Comparison of ENCODE assay signal across 22 cellular contexts in the genomic region with DNA sequence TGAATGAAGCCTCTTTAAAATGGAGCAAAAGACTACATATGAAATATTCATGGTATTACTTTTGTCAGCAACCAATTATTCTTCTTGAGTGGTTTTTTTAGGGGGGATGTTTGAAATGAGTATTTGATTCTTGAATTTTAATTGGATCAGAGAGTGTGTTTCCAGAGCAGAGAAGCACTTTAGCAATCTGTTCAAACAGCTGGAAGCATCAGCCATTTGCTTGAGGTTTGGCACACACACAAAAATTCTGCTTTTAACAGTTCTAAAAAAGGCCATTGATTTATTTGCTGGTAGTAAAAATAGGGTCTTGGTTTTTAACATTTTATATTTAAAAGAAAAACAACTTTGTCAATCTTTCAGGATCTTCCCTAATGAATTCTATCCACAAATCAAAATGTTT.
A peak's percentile ranks its signal among the peaks of the same experiment; 100 is the strongest.
DNase-seq lines count a peak whose midpoint lies in the region; ATAC-seq, FAIRE-seq and TF ChIP-seq lines count a peak whose summit lies in the region.
"Had no signal": no experiment of that assay in that cellular context is flagged by ENCODE, and none has a peak within 500 bp of the region (broad histone marks: within the 10 kb centered on the region; RNA-seq: fewer than 3 reads in every experiment).

No MANE protein-coding gene starts in this region.

- peak; percentile 58 for FAIRE-seq in D721Med (lab: Jason Lieb, UNC)
- FAIRE-seq: endothelial cell of umbilical vein, GM18507 had no signal

- H3K9ac ChIP-seq in fibroblast of lung (ENCODE audit: insufficient read depth, low read length), result no peak overlapping the region

- no peak overlapping the region for H3K4me3 ChIP-seq in fibroblast of lung (replicated peaks in 1 of 4; ENCODE audit: control extremely low read depth in 1 of 4, insufficient read depth in 1 of 4, low read depth in 3 of 4, low read length in 4 of 4)
- H3K4me3 ChIP-seq: heart right ventricle had no signal

- H2AFZ ChIP-seq in fibroblast of lung (ENCODE audit: low read length), result no peak overlapping the region

- no peaks in the 10 kb centered on the region for H3K27me3 ChIP-seq in fibroblast of lung (ENCODE audit: control insufficient read depth, insufficient read depth, low read length)
- H3K27me3 ChIP-seq: heart right ventricle had no signal

- H3K4me2 ChIP-seq in fibroblast of lung (ENCODE audit: extremely low read depth, insufficient read depth, low read length), result no peak overlapping the region

- no peak for TF ChIP-seq POLR2A in GM18505 (IDR thresholded peaks at IDR 0.05; ENCODE audit: borderline replicate concordance, extremely low read depth, insufficient read depth, insufficient read length)

- no peaks in the 10 kb centered on the region for H3K36me3 ChIP-seq in fibroblast of lung (ENCODE audit: control insufficient read depth, insufficient read depth, low read length)
- H3K36me3 ChIP-seq: heart right ventricle had no signal

- H3K9me3 ChIP-seq in fibroblast of lung (ENCODE audit: control insufficient read depth, insufficient read depth, low read depth, low read length), result no peaks in the 10 kb centered on the region
- H3K9me3 ChIP-seq: heart right ventricle had no signal

- ATAC-seq in GM18505 (IDR thresholded peaks at IDR 0.05; ENCODE audit: unreplicated experiment), result no peak
- ATAC-seq: activated naive CD8-positive, alpha-beta T cell treated with anti-CD3 and anti-CD28 coated beads, Interleukin-2, amount 50 U/mL, for 24 hours; heart right ventricle; Right ventricle myocardium inferior; sciatic nerve; stimulated activated effector memory CD8-positive, alpha-beta T cell treated with anti-CD3 and anti-CD28 coated beads, Interleukin-12 subunit alpha, Interleukin-12 subunit beta, amount 100 ng/mL, for 72 hours had no signal

- H4K20me1 ChIP-seq in fibroblast of lung (ENCODE audit: control insufficient read depth, extremely low read depth, insufficient read depth, low read length), result no peaks in the 10 kb centered on the region

- H3K4me1 ChIP-seq in fibroblast of lung (ENCODE audit: control insufficient read depth, extremely low read depth, insufficient read depth, low read length), result no peaks in the 10 kb centered on the region
- H3K4me1 ChIP-seq: heart right ventricle had no signal

- H3K27ac ChIP-seq in fibroblast of lung (ENCODE audit: insufficient read depth, low read length), result no peak overlapping the region
- H3K27ac ChIP-seq in caudate nucleus (ENCODE audit: low read depth, low read length), result no peak overlapping the region
- H3K27ac ChIP-seq: heart right ventricle had no signal

- H3K79me2 ChIP-seq in fibroblast of lung (ENCODE audit: control insufficient read depth, insufficient read depth, low read length), result no peaks in the 10 kb centered on the region

- no peak for DNase-seq in D721Med (ENCODE audit: insufficient read length, low spot score)
- peak; percentile 99 for DNase-seq in NCI-H1694 treated with DMSO at 0.1 percent for 48 hours (lab: John Stamatoyannopoulos, UW)
- DNase-seq in NCI-H748 (lab: John Stamatoyannopoulos, UW; ENCODE audit: unreplicated experiment), result peak; percentile 83
- DNase-seq in fibroblast of lung (ENCODE audit: low read depth in 2 of 2), result peak; percentile 23 to 75
- no peak for DNase-seq in HCEC 1CT
- DNase-seq in iPS-NIHi11 (ENCODE audit: low spot score), result no peak
- no peak for DNase-seq in caudate nucleus (lab: John Stamatoyannopoulos, UW)
- DNase-seq: activated CD4-positive, alpha-beta T cell treated with anti-CD3 and anti-CD28 coated beads for 48 hours; activated naive CD8-positive, alpha-beta T cell treated with anti-CD3 and anti-CD28 coated beads, Interleukin-2, amount 50 U/mL, for 24 hours; activated T-cell treated with anti-CD3 and anti-CD28 coated beads, Interleukin-2, amount 50 U/mL, for 48 hours; GF-D8; heart right ventricle; NCI-H526 treated with DMSO at 0.1 percent for 48 hours; occipital lobe; T1000; trophoblast cell had no signal

- TF ChIP-seq CTCF in D721Med (IDR thresholded peaks at IDR 0.05; ENCODE audit: insufficient read depth, missing control alignments) (no peak), fibroblast of lung (conservative IDR thresholded peaks at IDR 0.05 in 1 of 2, IDR thresholded peaks at IDR 0.05 in 1 of 2; ENCODE audit: low read depth in 1 of 2, low read length in 2 of 2) (no peak)

Comparison
In these comparisons a context has a peak if more than half of its experiments do, and no peak if none do; other contexts are left out.
1. DNase-seq: peak in NCI-H1694 treated with DMSO at 0.1 percent for 48 hours (single experiment), NCI-H748 (single experiment) and fibroblast of lung (2 of 2); none in D721Med (single experiment), HCEC 1CT (single experiment), iPS-NIHi11 (single experiment) and caudate nucleus (0 of 61).